Comparison of ENCODE assay signal across 11 cellular contexts in the genomic region with DNA sequence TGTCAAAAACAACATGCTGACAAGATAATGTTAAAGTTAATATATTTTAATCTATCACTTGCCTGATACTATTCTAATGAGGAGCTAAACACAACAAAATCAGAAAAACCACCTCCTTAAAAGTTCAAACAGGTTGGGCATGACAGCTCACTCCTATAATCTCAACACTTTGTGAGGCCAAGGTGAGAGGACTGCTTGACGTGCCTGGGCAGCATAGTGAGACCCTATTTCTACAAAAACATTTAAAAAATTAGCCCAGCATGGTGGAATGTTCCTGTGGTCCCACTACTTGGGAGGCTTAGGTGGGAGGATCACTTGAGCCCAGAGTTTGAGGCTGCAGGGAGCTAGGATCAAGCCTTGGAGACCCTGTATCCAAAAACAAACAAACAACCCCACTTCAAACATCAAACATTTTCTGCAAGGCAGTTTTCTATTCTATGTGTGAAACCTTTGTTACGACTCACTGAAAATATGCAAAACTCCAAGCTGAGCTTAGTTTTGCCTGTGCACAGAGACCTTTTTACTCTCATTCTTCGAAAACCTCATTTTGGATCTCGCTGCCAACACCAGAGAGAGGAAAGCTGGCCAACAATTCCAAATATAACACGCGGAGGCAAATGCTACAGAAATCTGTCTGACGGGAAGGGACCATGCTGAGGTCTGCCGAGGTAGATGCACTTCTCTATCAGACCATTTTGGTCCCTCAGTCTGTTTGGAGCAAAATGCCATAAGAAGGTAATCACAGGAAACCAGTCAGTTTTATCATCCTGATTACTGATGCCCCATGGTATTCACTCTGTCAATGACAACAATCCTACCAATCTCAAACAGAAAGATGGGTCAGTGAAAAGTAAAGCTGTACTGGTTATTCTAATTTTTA. TPM values are rescaled to one million over a fixed set of nuclear protein-coding genes. Genes with fewer than 3 reads are reported as not detected.
DNase-seq lines count a peak whose midpoint lies in the region; ATAC-seq and TF ChIP-seq lines count a peak whose summit lies in the region.
"Had no signal": no experiment of that assay in that cellular context is flagged by ENCODE, and none has a peak within 500 bp of the region (broad histone marks: within the 10 kb centered on the region; RNA-seq: fewer than 3 reads in every experiment).

No MANE protein-coding gene starts in this region.

- TF ChIP-seq CTCF in AG10803 (conservative IDR thresholded peaks at IDR 0.05; ENCODE audit: low read length) (no peak), GM12864 (IDR thresholded peaks at IDR 0.05; ENCODE audit: low read depth, low read length, missing control alignments) (no peak), ascending aorta (IDR thresholded peaks at IDR 0.05) (no peak)

- ATAC-seq in GM19023 (IDR thresholded peaks at IDR 0.05; ENCODE audit: unreplicated experiment) (no peak), GM21367 (IDR thresholded peaks at IDR 0.05; ENCODE audit: unreplicated experiment) (no peak)
- no peak for ATAC-seq in activated CD4-positive, CD25-positive, alpha-beta regulatory T cell treated with anti-CD3 and anti-CD28 coated beads, Interleukin-2, amount 50 U/mL, for 24 hours

- peak overlapping the region; percentile 29 to 99 for H3K27ac ChIP-seq in ascending aorta
- H3K27ac ChIP-seq: HL-60 had no signal

- no peaks in the 10 kb centered on the region for H3K36me3 ChIP-seq in ascending aorta

- H3K9me3 ChIP-seq in ascending aorta: no peaks in the 10 kb centered on the region

- H3K4me1 ChIP-seq in ascending aorta: peaks cover 9 to 51% of the 10 kb centered on the region in 2 donors

- H3K4me3 ChIP-seq in AG10803 (ENCODE audit: low read length) (peak overlapping the region; percentile 18; the same call in 1 of the 2 replicates), GM12864 (ENCODE audit: low read depth, low read length) (peak overlapping the region; percentile 11; the same call in 1 of the 2 replicates), ascending aorta (no peak overlapping the region)
- H3K4me3 ChIP-seq: lung had no signal

- intact Hi-C loops in ascending aorta (cut with DNase I): no loop called here

- no peaks in the 10 kb centered on the region for H3K27me3 ChIP-seq in ascending aorta

- DNase-seq in AG10803 (ENCODE audit: low read depth): peak; percentile 64
- no peak for DNase-seq in GM12864 (ENCODE audit: low read depth)
- no peak for DNase-seq in ascending aorta (ENCODE audit: low spot score in 2 of 2)
- DNase-seq in middle frontal gyrus (ENCODE audit: extremely low spot score, low spot score): peak; percentile 34
- DNase-seq in DMS153 treated with DMSO at 0.1 percent for 48 hours (lab: John Stamatoyannopoulos, UW; ENCODE audit: unreplicated experiment): no peak
- DNase-seq: NCI-H510A treated with DMSO at 0.1 percent for 48 hours had no signal

RNA-seq across cellular contexts. Expression of a gene that starts 6.2 kb away (rescaled TPM):
- 35.0 TPM for total RNA-seq in ascending aorta

RNA-seq across cellular contexts. Expression of a gene that starts 42.2 kb away (rescaled TPM):
- 16.5 TPM for total RNA-seq in ascending aorta

RNA-seq across cellular contexts. Expression of a gene that starts 47.6 kb away (rescaled TPM):
- 72.4 TPM for total RNA-seq in ascending aorta

Comparison
In these comparisons a context has a peak if more than half of its experiments do, and no peak if none do; other contexts are left out.
1. DNase-seq: peak in AG10803 (single experiment) and middle frontal gyrus (single experiment); none in GM12864 (single experiment), ascending aorta (0 of 2) and DMS153 treated with DMSO at 0.1 percent for 48 hours (single experiment).
2. H3K4me3 ChIP-seq: peak in AG10803 (single experiment) and GM12864 (single experiment); none in ascending aorta (0 of 2).